In the genomic region with DNA sequence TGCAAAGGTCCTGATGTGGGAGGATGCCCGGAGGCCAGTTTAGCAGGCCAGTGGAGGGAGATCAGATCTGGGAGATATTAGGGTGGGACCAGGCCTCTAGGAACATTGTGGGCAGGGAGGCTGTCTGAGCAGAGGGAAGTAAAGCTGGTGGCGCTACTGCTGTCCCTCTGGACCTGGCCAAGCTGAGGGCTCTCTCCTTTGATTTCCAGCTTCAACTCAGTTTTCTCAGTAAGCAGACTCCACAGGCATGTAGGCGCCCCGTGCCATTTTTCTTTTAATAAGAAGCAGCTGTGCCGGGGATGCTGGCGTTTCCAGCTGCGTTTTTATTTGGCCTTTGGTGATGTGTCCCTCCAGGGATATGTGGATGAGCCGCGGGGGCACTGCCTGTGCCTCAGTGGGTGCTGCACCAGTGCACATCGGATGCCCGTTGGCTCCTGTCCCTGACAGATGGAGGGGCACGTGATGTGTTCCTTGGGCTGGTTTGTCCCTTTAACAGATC, we compare ENCODE assay signal across 2 cellular contexts.
TF ChIP-seq lines count a peak whose summit lies in the region.

No MANE protein-coding gene starts in this region.

TF ChIP-seq in HCT116, 20 proteins besides CTCF, POLR2A, EP300 and RAD21:
- TF ChIP-seq YY1 (IDR thresholded peaks at IDR 0.05; ENCODE audit: extremely low read depth, insufficient replicate concordance, low read depth, low read length): no peak
- TF ChIP-seq, protein P1, sequence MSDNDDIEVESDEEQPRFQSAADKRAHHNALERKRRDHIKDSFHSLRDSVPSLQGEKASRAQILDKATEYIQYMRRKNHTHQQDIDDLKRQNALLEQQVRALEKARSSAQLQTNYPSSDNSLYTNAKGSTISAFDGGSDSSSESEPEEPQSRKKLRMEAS (IDR thresholded peaks at IDR 0.05): no peak
- no peak for TF ChIP-seq SIN3A (IDR thresholded peaks at IDR 0.05; ENCODE audit: low read depth)
- TF ChIP-seq, protein P2, sequence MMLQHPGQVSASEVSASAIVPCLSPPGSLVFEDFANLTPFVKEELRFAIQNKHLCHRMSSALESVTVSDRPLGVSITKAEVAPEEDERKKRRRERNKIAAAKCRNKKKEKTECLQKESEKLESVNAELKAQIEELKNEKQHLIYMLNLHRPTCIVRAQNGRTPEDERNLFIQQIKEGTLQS (IDR thresholded peaks at IDR 0.05): no peak
- TF ChIP-seq EZH2 (IDR thresholded peaks at IDR 0.05): no peak
- TF ChIP-seq FOSL1 (IDR thresholded peaks at IDR 0.05; ENCODE audit: low read depth): no peak
- no peak for TF ChIP-seq ELF1 (IDR thresholded peaks at IDR 0.05; ENCODE audit: borderline replicate concordance, low read depth)
- no peak for TF ChIP-seq EGR1 (IDR thresholded peaks at IDR 0.05; ENCODE audit: low read depth)
- no peak for TF ChIP-seq EZH2phosphoT487 (IDR thresholded peaks at IDR 0.05; ENCODE audit: borderline replicate concordance)
- no peak for TF ChIP-seq SP1 (IDR thresholded peaks at IDR 0.05; ENCODE audit: low read depth)
- no peak for TF ChIP-seq JUND (IDR thresholded peaks at IDR 0.05)
- TF ChIP-seq POLR2AphosphoS5 (IDR thresholded peaks at IDR 0.05; ENCODE audit: low read depth, low read length): no peak
- TF ChIP-seq ZFX (IDR thresholded peaks at IDR 0.05): no peak
- TF ChIP-seq, protein P3, sequence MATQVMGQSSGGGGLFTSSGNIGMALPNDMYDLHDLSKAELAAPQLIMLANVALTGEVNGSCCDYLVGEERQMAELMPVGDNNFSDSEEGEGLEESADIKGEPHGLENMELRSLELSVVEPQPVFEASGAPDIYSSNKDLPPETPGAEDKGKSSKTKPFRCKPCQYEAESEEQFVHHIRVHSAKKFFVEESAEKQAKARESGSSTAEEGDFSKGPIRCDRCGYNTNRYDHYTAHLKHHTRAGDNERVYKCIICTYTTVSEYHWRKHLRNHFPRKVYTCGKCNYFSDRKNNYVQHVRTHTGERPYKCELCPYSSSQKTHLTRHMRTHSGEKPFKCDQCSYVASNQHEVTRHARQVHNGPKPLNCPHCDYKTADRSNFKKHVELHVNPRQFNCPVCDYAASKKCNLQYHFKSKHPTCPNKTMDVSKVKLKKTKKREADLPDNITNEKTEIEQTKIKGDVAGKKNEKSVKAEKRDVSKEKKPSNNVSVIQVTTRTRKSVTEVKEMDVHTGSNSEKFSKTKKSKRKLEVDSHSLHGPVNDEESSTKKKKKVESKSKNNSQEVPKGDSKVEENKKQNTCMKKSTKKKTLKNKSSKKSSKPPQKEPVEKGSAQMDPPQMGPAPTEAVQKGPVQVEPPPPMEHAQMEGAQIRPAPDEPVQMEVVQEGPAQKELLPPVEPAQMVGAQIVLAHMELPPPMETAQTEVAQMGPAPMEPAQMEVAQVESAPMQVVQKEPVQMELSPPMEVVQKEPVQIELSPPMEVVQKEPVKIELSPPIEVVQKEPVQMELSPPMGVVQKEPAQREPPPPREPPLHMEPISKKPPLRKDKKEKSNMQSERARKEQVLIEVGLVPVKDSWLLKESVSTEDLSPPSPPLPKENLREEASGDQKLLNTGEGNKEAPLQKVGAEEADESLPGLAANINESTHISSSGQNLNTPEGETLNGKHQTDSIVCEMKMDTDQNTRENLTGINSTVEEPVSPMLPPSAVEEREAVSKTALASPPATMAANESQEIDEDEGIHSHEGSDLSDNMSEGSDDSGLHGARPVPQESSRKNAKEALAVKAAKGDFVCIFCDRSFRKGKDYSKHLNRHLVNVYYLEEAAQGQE (IDR thresholded peaks at IDR 0.05; ENCODE audit: low read depth): no peak
- TF ChIP-seq ZNF274 (IDR thresholded peaks at IDR 0.05; ENCODE audit: low read depth, low read length): no peak

TF ChIP-seq in HEK293T, 16 proteins besides CTCF, POLR2A, EP300 and RAD21:
- no peak for TF ChIP-seq SUZ12 (IDR thresholded peaks at IDR 0.05)
TF ChIP-seq in HEK293T: peak in this region for 0.
